Comparison of ENCODE assay signal across 24 cellular contexts in the genomic region with DNA sequence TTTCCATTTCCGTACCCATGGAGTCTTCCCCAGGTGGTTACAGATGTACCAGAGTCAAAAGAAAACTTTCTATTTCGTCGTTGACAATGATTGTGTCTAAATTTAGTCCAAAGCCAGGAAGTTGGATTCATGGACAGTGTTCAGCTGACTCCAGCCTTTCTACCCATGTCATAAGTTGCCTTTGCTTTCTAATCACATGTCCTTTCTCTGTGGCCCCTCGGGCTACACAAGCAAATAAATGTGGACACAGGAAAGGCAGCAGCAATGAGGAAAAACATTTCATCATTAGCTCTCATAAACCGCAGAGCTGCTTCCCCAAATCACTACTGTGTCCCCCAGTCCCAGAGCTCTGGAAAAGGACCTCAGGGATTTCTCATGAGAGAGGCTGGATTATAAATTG.
DNase-seq lines count a peak whose midpoint lies in the region; ATAC-seq and TF ChIP-seq lines count a peak whose summit lies in the region.
"Had no signal": no experiment of that assay in that cellular context is flagged by ENCODE, and none has a peak within 500 bp of the region (broad histone marks: within the 10 kb centered on the region; RNA-seq: fewer than 3 reads in every experiment).

No MANE protein-coding gene starts in this region.

- no peaks in the 10 kb centered on the region for H4K20me1 ChIP-seq in PC-9 (ENCODE audit: insufficient read depth)

- H3K4me2 ChIP-seq in PC-9 (no peak overlapping the region), neuronal stem cell (ENCODE audit: insufficient read depth, low read length, poor library complexity, severe bottlenecking) (no peak overlapping the region)

- H3K4me1 Mint-ChIP-seq in CD14-positive monocyte (peaks cover 19% of the 10 kb centered on the region), natural killer cell (no peaks in the 10 kb centered on the region)
- peaks cover 4 to 9% of the 10 kb centered on the region in 2 donors for H3K4me1 Mint-ChIP-seq in stimulated activated naive B cell treated with anti-CD40 and anti-IgM and Interleukin-4, amounts not matched to agents 10 μg/mL and 1 μg/mL and 100 μg/mL, for 72 hours
- H3K4me1 Mint-ChIP-seq: activated naive CD4-positive, alpha-beta T cell treated with anti-CD3 and anti-CD28 coated beads, Interleukin-2, amount 50 U/mL, for 24 hours; memory B cell had no signal

- ATAC-seq in gastroesophageal sphincter (peak; percentile 67), natural killer cell (no peak), HG03571 (IDR thresholded peaks at IDR 0.05; ENCODE audit: unreplicated experiment) (no peak), GM21619 (IDR thresholded peaks at IDR 0.05; ENCODE audit: unreplicated experiment) (no peak)
- ATAC-seq in stimulated activated naive B cell treated with anti-CD40 and anti-IgM and Interleukin-4, amounts not matched to agents 10 μg/mL and 1 μg/mL and 100 μg/mL, for 72 hours (replicated peaks), result no peak
- ATAC-seq: activated T-cell treated with anti-CD3 and anti-CD28 coated beads, Interleukin-2, amount 50 U/mL, for 4 hours had no signal

- no peak overlapping the region for H2AK5ac ChIP-seq in neuronal stem cell (ENCODE audit: low read depth, low read length)

- H3K27ac Mint-ChIP-seq in CD14-positive monocyte, result peak overlapping the region in 6 of 7 donors; percentile 27 to 68 (median 49)
- H3K27ac Mint-ChIP-seq in stimulated activated naive B cell treated with anti-CD40 and anti-IgM and Interleukin-4, amounts not matched to agents 10 μg/mL and 1 μg/mL and 100 μg/mL, for 72 hours, result no peak overlapping the region
- H3K27ac Mint-ChIP-seq in natural killer cell, result no peak overlapping the region
- H3K27ac Mint-ChIP-seq: activated naive CD4-positive, alpha-beta T cell treated with anti-CD3 and anti-CD28 coated beads, Interleukin-2, amount 50 U/mL, for 24 hours; nephron progenitor cell; type B pancreatic cell had no signal

- no peak overlapping the region for H4K91ac ChIP-seq in neuronal stem cell (ENCODE audit: low read depth, low read length, poor library complexity)

- TF ChIP-seq CTCF in CD14-positive monocyte (IDR thresholded peaks at IDR 0.05) (no peak), PC-9 (conservative IDR thresholded peaks at IDR 0.05) (no peak), gastroesophageal sphincter (IDR thresholded peaks at IDR 0.05) (no peak), natural killer cell (IDR thresholded peaks at IDR 0.05) (no peak)

- CTCF ChIA-PET in PC-9 (lab: Charles Lee), result no interaction called here

- H3K79me2 ChIP-seq in PC-9 (ENCODE audit: low read depth), result no peaks in the 10 kb centered on the region

- WGBS in gastroesophageal sphincter (ENCODE audit: low coverage in 1 of 2), 2 donors, result 40% methylated on average over 4 to 5 of the region's 5 CpGs
- WGBS in neuronal stem cell (ENCODE audit: extremely low coverage in 2 of 2, insufficient read length in 2 of 2, insufficient replicate concordance in 1 of 2), 2 donors, result no CpG with 5 or more reads among the region's 5 CpGs

- H3K9ac ChIP-seq in neuronal stem cell (ENCODE audit: low read depth, low read length, poor library complexity), result no peak overlapping the region

- H3K4me3 ChIP-seq in PC-9 (no peak overlapping the region), gastroesophageal sphincter (no peak overlapping the region), neuronal stem cell (ENCODE audit: low read length in 2 of 2) (no peak overlapping the region)
- H3K4me3 ChIP-seq: dorsolateral prefrontal cortex, esophagus muscularis mucosa had no signal

- H3K27me3 ChIP-seq in PC-9 (ENCODE audit: insufficient read depth, low read depth), result no peaks in the 10 kb centered on the region
- no peaks in the 10 kb centered on the region for H3K27me3 ChIP-seq in gastroesophageal sphincter
- H3K27me3 ChIP-seq in neuronal stem cell (ENCODE audit: control insufficient read depth in 3 of 3, insufficient read depth in 3 of 3, low read depth in 1 of 3, low read length in 3 of 3), result no peaks in the 10 kb centered on the region
- H3K27me3 ChIP-seq: dorsolateral prefrontal cortex, esophagus muscularis mucosa had no signal

- intact Hi-C loops in CD14-positive monocyte (cut with micrococcal nuclease), result no loop called here
- intact Hi-C loops in PC-9 (cut with micrococcal nuclease; ENCODE audit: unreplicated experiment), result no loop called here
- intact Hi-C loops in natural killer cell (cut with micrococcal nuclease), result no loop called here

- no peaks in the 10 kb centered on the region for H3K9me3 Mint-ChIP-seq in CD14-positive monocyte
- no peaks in the 10 kb centered on the region for H3K9me3 Mint-ChIP-seq in stimulated activated naive B cell treated with anti-CD40 and anti-IgM and Interleukin-4, amounts not matched to agents 10 μg/mL and 1 μg/mL and 100 μg/mL, for 72 hours
- no peaks in the 10 kb centered on the region for H3K9me3 Mint-ChIP-seq in natural killer cell
- H3K9me3 Mint-ChIP-seq: activated naive CD4-positive, alpha-beta T cell treated with anti-CD3 and anti-CD28 coated beads, Interleukin-2, amount 50 U/mL, for 24 hours; activated T-cell treated with anti-CD3 and anti-CD28 coated beads, Interleukin-2, amount 50 U/mL, for 4 hours; memory B cell; nephron progenitor cell; type B pancreatic cell had no signal

- H3K23ac ChIP-seq in neuronal stem cell (ENCODE audit: low read depth, low read length, poor library complexity), result no peak overlapping the region

- TF ChIP-seq EP300 in gastroesophageal sphincter (IDR thresholded peaks at IDR 0.05), result no peak

- H3K9me2 ChIP-seq in PC-9 (ENCODE audit: insufficient read depth), result no peaks in the 10 kb centered on the region

- H3K36me3 ChIP-seq in PC-9 (ENCODE audit: low read depth) (no peaks in the 10 kb centered on the region), gastroesophageal sphincter (no peaks in the 10 kb centered on the region), neuronal stem cell (replicated peaks in 1 of 2; ENCODE audit: control insufficient read depth in 2 of 2, insufficient read depth in 2 of 2, low read length in 2 of 2) (no peaks in the 10 kb centered on the region)
- H3K36me3 ChIP-seq: esophagus muscularis mucosa had no signal

- no peaks in the 10 kb centered on the region for H3K79me1 ChIP-seq in neuronal stem cell (ENCODE audit: low read depth, low read length)

- no peak overlapping the region for H2BK120ac ChIP-seq in neuronal stem cell (ENCODE audit: low read depth, low read length)

- H3K4me1 ChIP-seq in PC-9 (replicated peaks; ENCODE audit: insufficient read depth) (no peaks in the 10 kb centered on the region), gastroesophageal sphincter (peaks cover 0 to 5% (median 0%) of the 10 kb centered on the region in 3 donors), neuronal stem cell (ENCODE audit: control insufficient read depth in 2 of 2, insufficient read depth in 1 of 2, low read depth in 1 of 2, low read length in 2 of 2) (no peaks in the 10 kb centered on the region)

- no peak for TF ChIP-seq POLR2A in gastroesophageal sphincter (IDR thresholded peaks at IDR 0.05)

- H4K8ac ChIP-seq in neuronal stem cell (ENCODE audit: low read depth, low read length), result no peak overlapping the region

- peaks cover 0 to 2% (median 0%) of the 10 kb centered on the region in 3 donors for H3K27me3 Mint-ChIP-seq in CD14-positive monocyte (ENCODE audit: low read depth in 3 of 3)
- no peaks in the 10 kb centered on the region for H3K27me3 Mint-ChIP-seq in stimulated activated naive B cell treated with anti-CD40 and anti-IgM and Interleukin-4, amounts not matched to agents 10 μg/mL and 1 μg/mL and 100 μg/mL, for 72 hours
- H3K27me3 Mint-ChIP-seq in natural killer cell (ENCODE audit: low read depth in 2 of 2), result no peaks in the 10 kb centered on the region
- H3K27me3 Mint-ChIP-seq: activated naive CD4-positive, alpha-beta T cell treated with anti-CD3 and anti-CD28 coated beads, Interleukin-2, amount 50 U/mL, for 24 hours; memory B cell; type B pancreatic cell had no signal

- H3K4ac ChIP-seq in neuronal stem cell (ENCODE audit: low read length), result no peak overlapping the region

- no peaks in the 10 kb centered on the region for H3F3A ChIP-seq in PC-9 (ENCODE audit: insufficient read depth, low read depth)

- H3K4me3 Mint-ChIP-seq in CD14-positive monocyte (no peak overlapping the region), natural killer cell (no peak overlapping the region)
- no peak overlapping the region for H3K4me3 Mint-ChIP-seq in stimulated activated naive B cell treated with anti-CD40 and anti-IgM and Interleukin-4, amounts not matched to agents 10 μg/mL and 1 μg/mL and 100 μg/mL, for 72 hours
- H3K4me3 Mint-ChIP-seq: activated naive CD4-positive, alpha-beta T cell treated with anti-CD3 and anti-CD28 coated beads, Interleukin-2, amount 50 U/mL, for 24 hours; activated T-cell treated with anti-CD3 and anti-CD28 coated beads, Interleukin-2, amount 50 U/mL, for 4 hours; memory B cell; nephron progenitor cell; type B pancreatic cell had no signal

- DNase-seq in CD14-positive monocyte (ENCODE audit: low spot score) (no peak), PC-9 (no peak), neuronal stem cell (ENCODE audit: low spot score) (no peak), natural killer cell (no peak)
- no peak for DNase-seq in stimulated activated naive B cell treated with anti-CD40 and anti-IgM and Interleukin-4, amounts not matched to agents 10 μg/mL and 1 μg/mL and 100 μg/mL, for 72 hours
- DNase-seq: activated CD4-positive, alpha-beta T cell treated with anti-CD3 and anti-CD28 coated beads, Interleukin-2, amount 50 U/mL, for 48 hours; activated T-cell treated with anti-CD3 and anti-CD28 coated beads, Interleukin-2, amount 50 U/mL, for 4 hours; DMS53; dorsolateral prefrontal cortex; glutamatergic neuron; NCI-H1417 treated with DMSO at 0.1 percent for 48 hours; nephron progenitor cell; stimulated activated CD4-positive, alpha-beta T cell treated with anti-CD3 and anti-CD28 coated beads, Interleukin-15, amount 100 ng/mL, for 24 hours; stimulated activated naive CD4-positive, alpha-beta T cell treated with Interleukin-2 at 50 U/mL for 16 hours; T-helper 1 cell had no signal

- H2AFZ ChIP-seq in PC-9, result peak overlapping the region; percentile 68; the same call in 1 of the 2 replicates
- peak overlapping the region; percentile 70 for H2AFZ ChIP-seq in neuronal stem cell (ENCODE audit: low read length)

- no peak overlapping the region for H3K14ac ChIP-seq in neuronal stem cell (ENCODE audit: low read length)

- H2BK12ac ChIP-seq in neuronal stem cell (ENCODE audit: low read length), result no peak overlapping the region

- no peak overlapping the region for H2BK5ac ChIP-seq in neuronal stem cell (ENCODE audit: low read length)

- POLR2A ChIA-PET in PC-9 (lab: Charles Lee; ENCODE audit: unreplicated experiment), result no interaction called here

- no TSS peak for BruUV-seq in PC-9 (replicated peaks; lab: Mats Ljungman, UMichigan)

- H3K36me3 Mint-ChIP-seq in CD14-positive monocyte, result no peaks in the 10 kb centered on the region
- H3K36me3 Mint-ChIP-seq in stimulated activated naive B cell treated with anti-CD40 and anti-IgM and Interleukin-4, amounts not matched to agents 10 μg/mL and 1 μg/mL and 100 μg/mL, for 72 hours, result peaks cover 26 to 58% of the 10 kb centered on the region in 2 donors
- peaks cover 18% of the 10 kb centered on the region for H3K36me3 Mint-ChIP-seq in natural killer cell
- H3K36me3 Mint-ChIP-seq: type B pancreatic cell had no signal

- H2BK15ac ChIP-seq in neuronal stem cell (ENCODE audit: low read length), result no peak overlapping the region

- H3K18ac ChIP-seq in neuronal stem cell (ENCODE audit: low read length), result no peak overlapping the region

- H3K27ac ChIP-seq in PC-9 (no peak overlapping the region), gastroesophageal sphincter (peak overlapping the region in 1 of 4 donors; percentile 37), neuronal stem cell (replicated peaks; ENCODE audit: low read length) (no peak overlapping the region)
- H3K27ac ChIP-seq: C4-2B, esophagus muscularis mucosa, VCaP had no signal

- no peaks in the 10 kb centered on the region for H3K9me3 ChIP-seq in PC-9 (ENCODE audit: insufficient read depth, low read depth)
- no peaks in the 10 kb centered on the region for H3K9me3 ChIP-seq in gastroesophageal sphincter
- no peaks in the 10 kb centered on the region for H3K9me3 ChIP-seq in neuronal stem cell (replicated peaks in 1 of 2; ENCODE audit: control insufficient read depth in 2 of 2, insufficient read depth in 1 of 2, low read depth in 1 of 2, low read length in 2 of 2)
- H3K9me3 ChIP-seq: esophagus muscularis mucosa had no signal

Comparison
In these comparisons a context has a peak if more than half of its experiments do, and no peak if none do; other contexts are left out.
1. H3K27ac Mint-ChIP-seq: peak in CD14-positive monocyte (6 of 7); none in stimulated activated naive B cell treated with anti-CD40 and anti-IgM and Interleukin-4, amounts not matched to agents 10 μg/mL and 1 μg/mL and 100 μg/mL, for 72 hours (single experiment) and natural killer cell (0 of 2).